ENCODE assay signal across 1 cellular context in the genomic region with DNA sequence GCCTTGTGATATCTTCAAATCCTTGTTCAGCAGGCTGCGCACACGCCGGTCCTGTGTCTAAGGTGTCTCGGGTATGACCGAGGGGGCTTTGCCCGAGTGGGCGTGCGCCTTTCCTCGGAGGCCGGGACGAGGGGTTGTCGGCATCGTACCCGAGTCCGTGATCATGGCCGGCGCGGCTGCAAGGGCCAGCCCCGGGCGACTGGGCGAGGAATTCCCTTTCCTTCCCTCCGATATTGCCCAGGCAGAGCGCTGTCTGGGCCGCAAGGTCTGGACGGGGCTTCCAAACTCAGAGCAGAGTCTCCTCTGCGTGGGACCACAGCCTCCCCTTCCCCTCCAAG.
TF ChIP-seq lines count a peak whose summit lies in the region.

No MANE protein-coding gene starts in this region.

TF ChIP-seq in SK-N-SH, 30 proteins besides CTCF, POLR2A, EP300 and RAD21:
- TF ChIP-seq, protein P1, sequence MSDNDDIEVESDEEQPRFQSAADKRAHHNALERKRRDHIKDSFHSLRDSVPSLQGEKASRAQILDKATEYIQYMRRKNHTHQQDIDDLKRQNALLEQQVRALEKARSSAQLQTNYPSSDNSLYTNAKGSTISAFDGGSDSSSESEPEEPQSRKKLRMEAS (IDR thresholded peaks at IDR 0.05; ENCODE audit: low read depth) = no peak
- TF ChIP-seq MEF2A (IDR thresholded peaks at IDR 0.05; ENCODE audit: borderline replicate concordance, low read depth) = no peak
- no peak for TF ChIP-seq TEAD4 (IDR thresholded peaks at IDR 0.05; ENCODE audit: borderline replicate concordance, insufficient read depth)
- TF ChIP-seq, protein P2, sequence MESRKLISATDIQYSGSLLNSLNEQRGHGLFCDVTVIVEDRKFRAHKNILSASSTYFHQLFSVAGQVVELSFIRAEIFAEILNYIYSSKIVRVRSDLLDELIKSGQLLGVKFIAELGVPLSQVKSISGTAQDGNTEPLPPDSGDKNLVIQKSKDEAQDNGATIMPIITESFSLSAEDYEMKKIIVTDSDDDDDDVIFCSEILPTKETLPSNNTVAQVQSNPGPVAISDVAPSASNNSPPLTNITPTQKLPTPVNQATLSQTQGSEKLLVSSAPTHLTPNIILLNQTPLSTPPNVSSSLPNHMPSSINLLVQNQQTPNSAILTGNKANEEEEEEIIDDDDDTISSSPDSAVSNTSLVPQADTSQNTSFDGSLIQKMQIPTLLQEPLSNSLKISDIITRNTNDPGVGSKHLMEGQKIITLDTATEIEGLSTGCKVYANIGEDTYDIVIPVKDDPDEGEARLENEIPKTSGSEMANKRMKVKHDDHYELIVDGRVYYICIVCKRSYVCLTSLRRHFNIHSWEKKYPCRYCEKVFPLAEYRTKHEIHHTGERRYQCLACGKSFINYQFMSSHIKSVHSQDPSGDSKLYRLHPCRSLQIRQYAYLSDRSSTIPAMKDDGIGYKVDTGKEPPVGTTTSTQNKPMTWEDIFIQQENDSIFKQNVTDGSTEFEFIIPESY (IDR thresholded peaks at IDR 0.05; ENCODE audit: borderline replicate concordance, low read depth) = no peak
- no peak for TF ChIP-seq TCF12 (IDR thresholded peaks at IDR 0.05)
- no peak for TF ChIP-seq RFX5 (IDR thresholded peaks at IDR 0.05; ENCODE audit: low read length)
- no peak for TF ChIP-seq ELF1 (IDR thresholded peaks at IDR 0.05)
- no peak for TF ChIP-seq FOXJ3 (CRISPR knock-in tag; IDR thresholded peaks at IDR 0.05)
- no peak for TF ChIP-seq FOXM1 (IDR thresholded peaks at IDR 0.05; ENCODE audit: low read depth)
- TF ChIP-seq RXRA (IDR thresholded peaks at IDR 0.05; ENCODE audit: borderline replicate concordance, low read depth) = no peak
- TF ChIP-seq GATA2 (CRISPR knock-in tag; IDR thresholded peaks at IDR 0.05) = no peak
